ENCODE assay signal across 23 cellular contexts in the genomic region with DNA sequence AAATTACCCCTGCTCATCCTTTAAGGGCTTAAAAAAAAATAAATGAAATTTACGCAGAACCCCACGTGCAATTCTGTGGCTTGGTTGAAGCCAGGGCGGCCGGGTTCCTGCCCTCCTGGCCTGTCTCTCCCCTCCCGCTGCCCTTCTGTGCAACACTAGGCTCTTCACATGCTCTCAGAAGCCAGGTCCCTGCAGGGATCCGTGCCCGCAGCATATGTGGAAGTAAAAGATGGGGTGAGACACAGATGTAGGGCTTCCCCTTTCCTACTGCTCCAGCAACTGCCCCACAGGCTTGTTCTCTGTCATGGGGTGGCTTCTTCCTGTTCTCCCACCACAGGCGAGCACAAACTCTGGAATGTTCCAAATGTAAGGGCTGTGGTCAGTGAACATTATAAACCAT.
DNase-seq lines count a peak whose midpoint lies in the region; ATAC-seq and TF ChIP-seq lines count a peak whose summit lies in the region.
"Had no signal": no experiment of that assay in that cellular context is flagged by ENCODE, and none has a peak within 500 bp of the region (broad histone marks: within the 10 kb centered on the region; RNA-seq: fewer than 3 reads in every experiment).

No MANE protein-coding gene starts in this region.

- H3K4me3 Mint-ChIP-seq in Caco-2 (ENCODE audit: unreplicated experiment), result no peak overlapping the region
- H3K4me3 Mint-ChIP-seq: activated naive CD4-positive, alpha-beta T cell treated with anti-CD3 and anti-CD28 coated beads for 36 hours; central memory CD8-positive, alpha-beta T cell; stimulated activated memory B cell treated with anti-CD40 and anti-IgM and Interleukin-4, amounts not matched to agents 10 μg/mL and 1 μg/mL and 100 μg/mL, for 72 hours; T-helper 17 cell had no signal

- H3K4me2 ChIP-seq in IMR-90 (ENCODE audit: low read depth, low read length), result no peak overlapping the region
- H3K4me2 ChIP-seq in mesendoderm (ENCODE audit: low read length), result no peak overlapping the region

- WGBS in IMR-90 (ENCODE audit: extremely low coverage in 2 of 2, insufficient read length in 1 of 2), 2 experiments, result no CpG with 5 or more reads among the region's 8 CpGs
- no CpG with 5 or more reads among the region's 8 CpGs for WGBS in mesendoderm (ENCODE audit: extremely low coverage, insufficient coverage, low lambda C conversion rate)

- no peak overlapping the region for H3K9ac ChIP-seq in IMR-90 (ENCODE audit: low read depth, low read length)
- no peak overlapping the region for H3K9ac ChIP-seq in mesendoderm (ENCODE audit: low read length)

- no peak overlapping the region for H3K4me3 ChIP-seq in IMR-90 (ENCODE audit: insufficient read depth, low read depth, low read length)
- no peak overlapping the region for H3K4me3 ChIP-seq in choroid plexus epithelial cell (ENCODE audit: low read depth, low read length)
- no peak overlapping the region for H3K4me3 ChIP-seq in mesendoderm (ENCODE audit: low read length)
- no peak overlapping the region for H3K4me3 ChIP-seq in Caco-2 (ENCODE audit: low read depth, low read length)
- H3K4me3 ChIP-seq: testis, uterus had no signal

- H3K27ac ChIP-seq in IMR-90 (ENCODE audit: insufficient read depth, low read length) (no peak overlapping the region), mesendoderm (ENCODE audit: low read depth, low read length) (no peak overlapping the region)
- H3K27ac ChIP-seq: C4-2B, testis, uterus had no signal

- H4K20me1 ChIP-seq in IMR-90 (ENCODE audit: insufficient read depth, low read length), result no peaks in the 10 kb centered on the region

- H2AFZ ChIP-seq in IMR-90 (replicated peaks; ENCODE audit: low read length, poor library complexity), result no peak overlapping the region

- intact Hi-C loops in IMR-90 (cut with micrococcal nuclease), result no loop called here
- intact Hi-C loops in sciatic nerve (cut with DNase I), result no loop called here
- intact Hi-C loops in Caco-2 (cut with micrococcal nuclease; ENCODE audit: unreplicated experiment), result no loop called here

- dilution Hi-C loops in IMR-90 (cut with HindIII; ENCODE audit: low sequenced_read_pairs, unreplicated experiment), result no loop called here

- no peaks in the 10 kb centered on the region for H3K27me3 ChIP-seq in IMR-90 (ENCODE audit: control insufficient read depth, insufficient read depth, low read length)
- no peaks in the 10 kb centered on the region for H3K27me3 ChIP-seq in mesendoderm (ENCODE audit: insufficient read depth, low read length, poor library complexity)
- H3K27me3 ChIP-seq in Caco-2 (replicated peaks; ENCODE audit: control insufficient read depth, insufficient read depth, low read length), result no peaks in the 10 kb centered on the region
- H3K27me3 ChIP-seq: testis, uterus had no signal

- TF ChIP-seq CTCF in IMR-90 (conservative IDR thresholded peaks at IDR 0.05; ENCODE audit: low read depth, low read length) (no peak), choroid plexus epithelial cell (conservative IDR thresholded peaks at IDR 0.05; ENCODE audit: low read depth, low read length) (no peak), Caco-2 (IDR thresholded peaks at IDR 0.05; ENCODE audit: insufficient read depth in 1 of 2, low read depth in 1 of 2, low read length in 1 of 2, severe bottlenecking in 1 of 2, unreplicated experiment in 1 of 2) (no peak)

- peaks cover 5% of the 10 kb centered on the region for H3K4me1 Mint-ChIP-seq in Caco-2 (ENCODE audit: low read depth, unreplicated experiment)
- H3K4me1 Mint-ChIP-seq: central memory CD8-positive, alpha-beta T cell; T-helper 17 cell had no signal

- no peak overlapping the region for H3K27ac Mint-ChIP-seq in Caco-2 (ENCODE audit: unreplicated experiment)
- H3K27ac Mint-ChIP-seq: activated naive CD4-positive, alpha-beta T cell treated with anti-CD3 and anti-CD28 coated beads for 36 hours; stimulated activated memory B cell treated with anti-CD40 and anti-IgM and Interleukin-4, amounts not matched to agents 10 μg/mL and 1 μg/mL and 100 μg/mL, for 72 hours; T-helper 17 cell had no signal

- H3K4ac ChIP-seq in IMR-90 (ENCODE audit: low read depth, low read length), result no peak overlapping the region
- no peak overlapping the region for H3K4ac ChIP-seq in mesendoderm (ENCODE audit: low read depth, low read length)

- in situ Hi-C loops in IMR-90 (cut with MboI; ENCODE audit: low sequenced_read_pairs), result no loop called here

- H3K79me2 ChIP-seq in mesendoderm (ENCODE audit: control insufficient read depth, insufficient read depth, low read length), result no peaks in the 10 kb centered on the region

- H2BK15ac ChIP-seq in IMR-90 (ENCODE audit: low read depth, low read length), result no peak overlapping the region
- no peak overlapping the region for H2BK15ac ChIP-seq in mesendoderm (replicated peaks; ENCODE audit: low read depth)

- no peaks in the 10 kb centered on the region for H3K27me3 Mint-ChIP-seq in Caco-2 (ENCODE audit: insufficient read depth, unreplicated experiment)
- H3K27me3 Mint-ChIP-seq: T-helper 17 cell had no signal

- H2BK20ac ChIP-seq in IMR-90 (ENCODE audit: low read depth, low read length), result no peak overlapping the region

- H3K9me3 ChIP-seq in IMR-90 (ENCODE audit: control insufficient read depth, insufficient read depth, low read length) (no peaks in the 10 kb centered on the region), Caco-2 (no peaks in the 10 kb centered on the region)
- H3K9me3 ChIP-seq: testis, uterus had no signal

- H4K8ac ChIP-seq in IMR-90 (ENCODE audit: low read depth in 2 of 2, low read length in 2 of 2) (no peak overlapping the region), mesendoderm (ENCODE audit: low read depth, low read length) (no peak overlapping the region)

- H3K9me1 ChIP-seq in IMR-90 (ENCODE audit: insufficient read depth, low read length), result no peaks in the 10 kb centered on the region

- POLR2A ChIA-PET in IMR-90 (lab: Charles Lee; ENCODE audit: unreplicated experiment), result no interaction called here
- POLR2A ChIA-PET in Caco-2 (lab: Charles Lee), result no interaction called here

- H3K56ac ChIP-seq in IMR-90 (ENCODE audit: extremely low read depth, insufficient read depth, low read length) (no peak overlapping the region), mesendoderm (ENCODE audit: low read length) (no peak overlapping the region)

- H3K79me1 ChIP-seq in IMR-90 (ENCODE audit: low read depth in 1 of 2, low read length in 2 of 2) (no peaks in the 10 kb centered on the region), mesendoderm (ENCODE audit: low read length) (no peaks in the 10 kb centered on the region)

- no peak overlapping the region for H3K18ac ChIP-seq in IMR-90 (ENCODE audit: low read depth, low read length)
- H3K18ac ChIP-seq in mesendoderm (ENCODE audit: low read length), result no peak overlapping the region

- H2BK5ac ChIP-seq in IMR-90 (ENCODE audit: low read depth, low read length, poor library complexity, severe bottlenecking), result no peak overlapping the region
- H2BK5ac ChIP-seq in mesendoderm (ENCODE audit: low read length), result no peak overlapping the region

- H3K23ac ChIP-seq in IMR-90 (ENCODE audit: low read depth, low read length) (no peak overlapping the region), mesendoderm (ENCODE audit: low read length) (no peak overlapping the region)

- TF ChIP-seq RAD21 in IMR-90 (IDR thresholded peaks at IDR 0.05; ENCODE audit: low read length), result no peak

- H3K36me3 ChIP-seq in IMR-90 (ENCODE audit: control insufficient read depth, insufficient read depth, low read length) (peaks cover 19% of the 10 kb centered on the region), mesendoderm (ENCODE audit: control insufficient read depth, insufficient read depth, low read length) (no peaks in the 10 kb centered on the region), Caco-2 (ENCODE audit: control insufficient read depth, insufficient read depth, low read length) (peaks cover 1% of the 10 kb centered on the region; the same call in 1 of the 2 replicates)
- H3K36me3 ChIP-seq: uterus had no signal

- no peak overlapping the region for H2BK120ac ChIP-seq in IMR-90 (ENCODE audit: low read depth, low read length)
- no peak overlapping the region for H2BK120ac ChIP-seq in mesendoderm (ENCODE audit: low read depth, low read length)

- peak; percentile 9 for DNase-seq in IMR-90
- DNase-seq in SIG-M5 treated with dmso at 0.1 percent for 504 hours (lab: John Stamatoyannopoulos, UW; ENCODE audit: unreplicated experiment), result peak; percentile 57
- peak; percentile 38 for DNase-seq in choroid plexus epithelial cell (ENCODE audit: low read depth)
- DNase-seq in sciatic nerve (ENCODE audit: low spot score), result no peak
- DNase-seq in mesendoderm, result no peak
- no peak for DNase-seq in Caco-2
- DNase-seq: activated CD4-positive, alpha-beta T cell treated with anti-CD3 and anti-CD28 coated beads for 48 hours; activated naive CD4-positive, alpha-beta T cell treated with anti-CD3 and anti-CD28 coated beads for 36 hours; activated T-cell treated with anti-CD3 and anti-CD28 coated beads, Interleukin-2, amount 50 U/mL, for 48 hours; glutamatergic neuron; HCEC 1CT; MM.1S; NCI-H1694 treated with DMSO at 0.1 percent for 48 hours; NCI-H2171; NCI-H524 treated with DMSO at 0.1 percent for 48 hours; stimulated activated CD4-positive, alpha-beta T cell treated with anti-CD3 and anti-CD28 coated beads, Interleukin-2, amount 100 ng/mL, for 48 hours; T-helper 17 cell; testis; uterus had no signal

- H2AK9ac ChIP-seq in IMR-90 (replicated peaks; ENCODE audit: low read depth, low read length, poor library complexity), result no peak overlapping the region

- CTCF ChIA-PET in IMR-90 (lab: Yijun Ruan, JAX), result no interaction called here
- CTCF ChIA-PET in Caco-2 (lab: Charles Lee), result no interaction called here

- BruUV-seq in IMR-90 (replicated peaks; lab: Mats Ljungman, UMichigan), result no TSS peak
- no TSS peak for BruUV-seq in Caco-2 (replicated peaks; lab: Mats Ljungman, UMichigan)

- H3K9me3 Mint-ChIP-seq in Caco-2 (ENCODE audit: unreplicated experiment), result no peaks in the 10 kb centered on the region
- H3K9me3 Mint-ChIP-seq: central memory CD8-positive, alpha-beta T cell; stimulated activated memory B cell treated with anti-CD40 and anti-IgM and Interleukin-4, amounts not matched to agents 10 μg/mL and 1 μg/mL and 100 μg/mL, for 72 hours had no signal

- no peak overlapping the region for H4K91ac ChIP-seq in IMR-90 (ENCODE audit: insufficient read depth, low read depth, low read length)

- ATAC-seq in IMR-90 (ENCODE audit: low read depth) (no peak), sciatic nerve (peak; percentile 54), HG02981 (IDR thresholded peaks at IDR 0.05; ENCODE audit: unreplicated experiment) (no peak)
- ATAC-seq: stimulated activated memory B cell treated with anti-CD40 and anti-IgM and Interleukin-4, amounts not matched to agents 10 μg/mL and 1 μg/mL and 100 μg/mL, for 72 hours; T-helper 17 cell had no signal

- no peak overlapping the region for H3K14ac ChIP-seq in IMR-90 (replicated peaks; ENCODE audit: low read depth, low read length)

- H3K4me1 ChIP-seq in IMR-90 (ENCODE audit: control insufficient read depth, insufficient read depth, low read length) (no peaks in the 10 kb centered on the region), mesendoderm (ENCODE audit: control insufficient read depth, low read depth, low read length) (no peaks in the 10 kb centered on the region), Caco-2 (peaks cover 9% of the 10 kb centered on the region)
- H3K4me1 ChIP-seq: testis, uterus had no signal

- H4K5ac ChIP-seq in IMR-90 (ENCODE audit: low read depth, low read length), result no peak overlapping the region
- H4K5ac ChIP-seq in mesendoderm (ENCODE audit: low read length), result no peak overlapping the region

- H3K36me3 Mint-ChIP-seq in Caco-2 (ENCODE audit: insufficient read depth, unreplicated experiment), result peaks cover 4% of the 10 kb centered on the region

- TF ChIP-seq POLR2A in IMR-90 (IDR thresholded peaks at IDR 0.05; ENCODE audit: low read depth, low read length), result no peak

- H2AK5ac ChIP-seq in IMR-90 (ENCODE audit: low read depth, low read length) (no peak overlapping the region), mesendoderm (ENCODE audit: low read length) (no peak overlapping the region)

Comparison
In these comparisons a context has a peak if more than half of its experiments do, and no peak if none do; other contexts are left out.
1. DNase-seq: peak in IMR-90 (single experiment), SIG-M5 treated with dmso at 0.1 percent for 504 hours (single experiment) and choroid plexus epithelial cell (single experiment); none in sciatic nerve (single experiment), mesendoderm (single experiment) and Caco-2 (0 of 2).